Comparison of ENCODE assay signal across 9 cellular contexts in the genomic region with DNA sequence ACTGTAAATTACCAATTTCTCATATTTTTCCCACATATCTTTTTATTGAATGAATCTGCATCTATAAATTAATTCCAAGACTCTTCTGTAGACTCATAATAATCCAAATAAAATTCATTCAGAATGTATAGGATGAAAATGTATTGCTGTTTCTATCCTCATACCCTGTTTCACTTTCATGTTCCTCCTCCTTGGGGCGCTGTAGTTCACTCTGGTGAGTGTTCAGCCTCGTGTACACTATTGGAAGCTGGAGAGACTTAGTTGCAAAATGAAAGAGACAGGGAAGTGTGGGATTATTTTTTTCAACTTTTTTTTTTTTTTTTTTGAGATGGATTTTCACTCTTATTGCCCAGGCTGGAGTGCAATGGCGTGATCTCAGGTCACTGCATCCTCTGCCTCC.
DNase-seq lines count a peak whose midpoint lies in the region; ATAC-seq and TF ChIP-seq lines count a peak whose summit lies in the region.
"Had no signal": no experiment of that assay in that cellular context is flagged by ENCODE, and none has a peak within 500 bp of the region (broad histone marks: within the 10 kb centered on the region; RNA-seq: fewer than 3 reads in every experiment).

No MANE protein-coding gene starts in this region.

- H2BK5ac ChIP-seq in mesenchymal stem cell (ENCODE audit: low read depth, low read length, poor library complexity, severe bottlenecking) = no peak overlapping the region

- H4K20me1 ChIP-seq in SK-N-SH (ENCODE audit: insufficient read depth) = no peaks in the 10 kb centered on the region

- no peak for TF ChIP-seq EP300 in SK-N-SH (IDR thresholded peaks at IDR 0.05; ENCODE audit: borderline replicate concordance in 1 of 2, low read depth in 1 of 2, low read length in 1 of 2)

- DNase-seq in GM06990 (ENCODE audit: extremely low read depth, insufficient read length) = no peak
- no peak for DNase-seq in HFFc6
- no peak for DNase-seq in SK-N-SH
- peak; percentile 37 for DNase-seq in mesenchymal stem cell
- DNase-seq in naive thymus-derived CD8-positive, alpha-beta T cell = no peak
- DNase-seq in middle frontal gyrus (ENCODE audit: extremely low spot score, low spot score) = no peak

- H3K9me3 ChIP-seq in SK-N-SH (no peaks in the 10 kb centered on the region), mesenchymal stem cell (ENCODE audit: control insufficient read depth, low read length) (no peaks in the 10 kb centered on the region)

- CTCF ChIA-PET in SK-N-SH (lab: Yijun Ruan, JAX) = interaction anchor here (1.6 kb wide), 1 partner anchor 18 kb away, joined by 3 read pairs; no protein-coding TSS in a partner anchor

- H3K14ac ChIP-seq in mesenchymal stem cell (ENCODE audit: low read length in 2 of 2) = no peak overlapping the region

- no peaks in the 10 kb centered on the region for H3F3A ChIP-seq in SK-N-SH (replicated peaks; ENCODE audit: insufficient read depth)

- H3K9me2 ChIP-seq in SK-N-SH = no peaks in the 10 kb centered on the region

- H3K4me2 ChIP-seq in SK-N-SH (no peak overlapping the region), mesenchymal stem cell (ENCODE audit: low read length, poor library complexity, severe bottlenecking) (no peak overlapping the region)

- no peak for ATAC-seq in naive thymus-derived CD8-positive, alpha-beta T cell
- no peak for ATAC-seq in GM19328 (IDR thresholded peaks at IDR 0.05; ENCODE audit: unreplicated experiment)

- H3K4me3 ChIP-seq in GM06990 (replicated peaks; ENCODE audit: low read depth, low read length) (no peak overlapping the region), SK-N-SH (ENCODE audit: low read depth in 2 of 2, low read length in 1 of 2) (no peak overlapping the region; a peak in 1 of 4 replicates), mesenchymal stem cell (ENCODE audit: insufficient read depth in 1 of 2, low read depth in 1 of 2, low read length in 2 of 2) (no peak overlapping the region)
- H3K4me3 ChIP-seq: lung had no signal

- H3K4me1 Mint-ChIP-seq in HFFc6 (ENCODE audit: low read depth) = peaks cover 27% of the 10 kb centered on the region
- H3K4me1 Mint-ChIP-seq in naive thymus-derived CD8-positive, alpha-beta T cell = no peaks in the 10 kb centered on the region

- POLR2A ChIA-PET in SK-N-SH (lab: Yijun Ruan, JAX) = no interaction called here
- POLR2A ChIA-PET in naive thymus-derived CD8-positive, alpha-beta T cell (lab: Charles Lee) = no interaction called here

- no peaks in the 10 kb centered on the region for H3K79me1 ChIP-seq in mesenchymal stem cell (replicated peaks; ENCODE audit: low read length, poor library complexity, severe bottlenecking)

- no peak overlapping the region for H3K27ac Mint-ChIP-seq in HFFc6
- H3K27ac Mint-ChIP-seq in naive thymus-derived CD8-positive, alpha-beta T cell = no peak overlapping the region
- H3K27ac Mint-ChIP-seq: IgD-negative memory B cell had no signal

- H3K27me3 Mint-ChIP-seq in HFFc6 (ENCODE audit: insufficient read depth) = peaks cover 3% of the 10 kb centered on the region; the same call in 1 of the 2 replicates
- peaks cover 0 to 2% (median 0%) of the 10 kb centered on the region in 5 donors for H3K27me3 Mint-ChIP-seq in naive thymus-derived CD8-positive, alpha-beta T cell
- H3K27me3 Mint-ChIP-seq: IgD-negative memory B cell had no signal

- no peak overlapping the region for H3K4ac ChIP-seq in mesenchymal stem cell (ENCODE audit: low read depth in 1 of 2, low read length in 2 of 2)

- no peak overlapping the region for H2BK120ac ChIP-seq in mesenchymal stem cell (ENCODE audit: low read depth, low read length)

- H4K8ac ChIP-seq in mesenchymal stem cell (ENCODE audit: low read length) = no peak overlapping the region

- 22% methylated on average over 3 of the region's 3 CpGs for WGBS in SK-N-SH (ENCODE audit: low lambda C conversion rate)
- WGBS in mesenchymal stem cell = 54% methylated on average over 2 of the region's 3 CpGs

- peak; percentile 42 for TF ChIP-seq RAD21 in SK-N-SH (IDR thresholded peaks at IDR 0.05; ENCODE audit: low read length)

- no peaks in the 10 kb centered on the region for H3K36me3 ChIP-seq in GM06990 (ENCODE audit: control insufficient read depth, insufficient read depth, low read length)
- H3K36me3 ChIP-seq in SK-N-SH (replicated peaks in 1 of 2; ENCODE audit: control insufficient read depth in 1 of 2, insufficient read depth in 2 of 2, low read length in 1 of 2) = no peaks in the 10 kb centered on the region
- H3K36me3 ChIP-seq in mesenchymal stem cell (ENCODE audit: control insufficient read depth in 1 of 2, insufficient read depth in 2 of 2, low read depth in 1 of 2, low read length in 2 of 2) = no peaks in the 10 kb centered on the region

- H3K27ac ChIP-seq in SK-N-SH (ENCODE audit: low read depth in 2 of 2, low read length in 1 of 2) (no peak overlapping the region), mesenchymal stem cell (ENCODE audit: low read length, poor library complexity, severe bottlenecking) (no peak overlapping the region)

- no peaks in the 10 kb centered on the region for H3K79me2 ChIP-seq in SK-N-SH (ENCODE audit: insufficient read depth)

- H4K91ac ChIP-seq in mesenchymal stem cell (ENCODE audit: low read length) = no peak overlapping the region

- no peak overlapping the region for H3K9ac ChIP-seq in SK-N-SH
- H3K9ac ChIP-seq in mesenchymal stem cell (ENCODE audit: low read length) = no peak overlapping the region

- H3K4me1 ChIP-seq in SK-N-SH (ENCODE audit: control insufficient read depth in 1 of 2, insufficient read depth in 2 of 2, low read depth in 1 of 2, low read length in 1 of 2) = no peaks in the 10 kb centered on the region
- no peaks in the 10 kb centered on the region for H3K4me1 ChIP-seq in mesenchymal stem cell (ENCODE audit: control insufficient read depth, insufficient read depth, low read depth, low read length)

- H3K23ac ChIP-seq in mesenchymal stem cell (ENCODE audit: low read length in 2 of 2) = no peak overlapping the region

- H3K36me3 Mint-ChIP-seq in HFFc6 (ENCODE audit: low read depth) = peaks cover 5% of the 10 kb centered on the region; the same call in 1 of the 2 replicates
- H3K36me3 Mint-ChIP-seq in naive thymus-derived CD8-positive, alpha-beta T cell = no peaks in the 10 kb centered on the region
- H3K36me3 Mint-ChIP-seq: IgD-negative memory B cell had no signal

- H2BK15ac ChIP-seq in mesenchymal stem cell (ENCODE audit: low read depth, poor library complexity, severe bottlenecking) = no peak overlapping the region

- TF ChIP-seq CTCF in GM06990 (IDR thresholded peaks at IDR 0.05; ENCODE audit: insufficient read depth, low read length, poor library complexity, severe bottlenecking) (peak; percentile 56), HFFc6 (IDR thresholded peaks at IDR 0.05) (peak; percentile 70), SK-N-SH (IDR thresholded peaks at IDR 0.05) (peak; percentile 53)

- H3K4me3 Mint-ChIP-seq in HFFc6 = no peak overlapping the region
- H3K4me3 Mint-ChIP-seq in naive thymus-derived CD8-positive, alpha-beta T cell = no peak overlapping the region
- H3K4me3 Mint-ChIP-seq: IgD-negative memory B cell had no signal

- no peak overlapping the region for H2BK12ac ChIP-seq in mesenchymal stem cell (ENCODE audit: low read length in 2 of 2)

- H3K18ac ChIP-seq in mesenchymal stem cell (ENCODE audit: low read depth in 1 of 2, low read length in 2 of 2) = no peak overlapping the region

- no peak overlapping the region for H2AK5ac ChIP-seq in mesenchymal stem cell (ENCODE audit: low read length, severe bottlenecking)

- H2AFZ ChIP-seq in SK-N-SH (ENCODE audit: low read depth) (no peak overlapping the region), mesenchymal stem cell (ENCODE audit: low read depth, low read length) (no peak overlapping the region)

- no peaks in the 10 kb centered on the region for H3K27me3 ChIP-seq in GM06990 (replicated peaks; ENCODE audit: control insufficient read depth, insufficient read depth, low read length)
- no peaks in the 10 kb centered on the region for H3K27me3 ChIP-seq in SK-N-SH (ENCODE audit: insufficient read depth)
- H3K27me3 ChIP-seq in mesenchymal stem cell (ENCODE audit: control insufficient read depth in 1 of 2, insufficient read depth in 1 of 2, low read length in 2 of 2) = peaks cover 0 to 11% of the 10 kb centered on the region in 2 experiments

- no peaks in the 10 kb centered on the region for H3K9me3 Mint-ChIP-seq in HFFc6
- peaks cover 0 to 2% (median 0%) of the 10 kb centered on the region in 9 donors for H3K9me3 Mint-ChIP-seq in naive thymus-derived CD8-positive, alpha-beta T cell
- H3K9me3 Mint-ChIP-seq: IgD-negative memory B cell had no signal

TF ChIP-seq in SK-N-SH, 30 proteins besides CTCF, POLR2A, EP300 and RAD21:
- TF ChIP-seq, protein P1, sequence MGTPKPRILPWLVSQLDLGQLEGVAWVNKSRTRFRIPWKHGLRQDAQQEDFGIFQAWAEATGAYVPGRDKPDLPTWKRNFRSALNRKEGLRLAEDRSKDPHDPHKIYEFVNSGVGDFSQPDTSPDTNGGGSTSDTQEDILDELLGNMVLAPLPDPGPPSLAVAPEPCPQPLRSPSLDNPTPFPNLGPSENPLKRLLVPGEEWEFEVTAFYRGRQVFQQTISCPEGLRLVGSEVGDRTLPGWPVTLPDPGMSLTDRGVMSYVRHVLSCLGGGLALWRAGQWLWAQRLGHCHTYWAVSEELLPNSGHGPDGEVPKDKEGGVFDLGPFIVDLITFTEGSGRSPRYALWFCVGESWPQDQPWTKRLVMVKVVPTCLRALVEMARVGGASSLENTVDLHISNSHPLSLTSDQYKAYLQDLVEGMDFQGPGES (IDR thresholded peaks at IDR 0.05; ENCODE audit: low read depth, low read length) = no peak
- TF ChIP-seq RCOR1 (IDR thresholded peaks at IDR 0.05; ENCODE audit: low read length) (no peak), TCF12 (IDR thresholded peaks at IDR 0.05) (no peak), MXI1 (IDR thresholded peaks at IDR 0.05; ENCODE audit: low read depth, low read length) (no peak), YY1 (IDR thresholded peaks at IDR 0.05; ENCODE audit: low read depth) (no peak), SMC3 (IDR thresholded peaks at IDR 0.05; ENCODE audit: low read depth, low read length) (peak; percentile 26; the same call in 1 of the 2 replicates)
